ENCODE assay signal across 38 cellular contexts in genomic region chr11:106497321-106497720, GRCh38.
"Had no signal": no experiment of that assay in that cellular context is flagged by ENCODE, and none has a peak within 500 bp of the region (broad histone marks: within the 10 kb centered on the region; RNA-seq: fewer than 3 reads in every experiment).

No MANE protein-coding gene starts in this region.

- DNase-seq: activated B cell treated with CpG ODN at 0.5 μM for 24 hours; activated CD4-positive, alpha-beta memory T cell treated with anti-CD3 and anti-CD28 coated beads for 36 hours; activated CD4-positive, alpha-beta T cell treated with anti-CD3 and anti-CD28 coated beads for 4 hours; activated CD4-positive, alpha-beta T cell treated with anti-CD3 and anti-CD28 coated beads, Interleukin-2, amount 10 ng/mL, durations not matched to agents 24 days and 14 days; activated CD4-positive, alpha-beta T cell treated with anti-CD3 and anti-CD28 coated beads, Interleukin-2, amount 50 U/mL, for 1 hour; activated CD4-positive, alpha-beta T cell treated with anti-CD3 and anti-CD28 coated beads, Interleukin-2, amount 50 U/mL, for 4 hours; activated CD4-positive, CD25-positive, alpha-beta regulatory T cell treated with anti-CD3 and anti-CD28 coated beads, Interleukin-2, amount 50 U/mL, for 72 hours; activated CD8-positive, alpha-beta memory T cell treated with anti-CD3 and anti-CD28 coated beads, Interleukin-2, amount 50 U/mL, for 4 hours; activated CD8-positive, alpha-beta T cell treated with anti-CD3 and anti-CD28 coated beads for 36 hours; activated effector memory CD4-positive, alpha-beta T cell treated with anti-CD3 and anti-CD28 coated beads, Interleukin-2, amount 50 U/mL, for 16 hours; activated gamma-delta T cell treated with Interleukin-2 at 50 U/mL for 16 hours; activated naive CD4-positive, alpha-beta T cell; activated naive CD4-positive, alpha-beta T cell treated with anti-CD3 and anti-CD28 coated beads for 36 hours; activated naive CD4-positive, alpha-beta T cell treated with anti-CD3 and anti-CD28 coated beads, Interleukin-2, amount 50 U/mL, for 16 hours; activated naive CD8-positive, alpha-beta T cell treated with anti-CD3 and anti-CD28 coated beads for 36 hours; activated T-cell treated with anti-CD3 and anti-CD28 coated beads for 4 hours; activated T-cell treated with anti-CD3 and anti-CD28 coated beads, Interleukin-2, amount 50 U/mL, for 1 hour; activated T-cell treated with anti-CD3 and anti-CD28 coated beads, Interleukin-2, amount 50 U/mL, for 4 hours; activated T-cell treated with anti-CD3 and anti-CD28 coated beads, Interleukin-2, amount 50 U/mL, for 72 hours; adrenal gland; amniotic stem cell; aorta; body of pancreas; brain microvascular endothelial cell; caudate nucleus; T-cell; T-helper 2 cell; T-helper 9 cell had no signal

- H3K27me3 ChIP-seq: adrenal gland, body of pancreas, brain microvascular endothelial cell, breast epithelium had no signal

- H3K27me3 Mint-ChIP-seq: activated B cell treated with CpG ODN at 0.5 μM for 24 hours; activated CD4-positive, alpha-beta memory T cell treated with anti-CD3 and anti-CD28 coated beads for 36 hours; activated CD4-positive, alpha-beta T cell treated with anti-CD3 and anti-CD28 coated beads, Interleukin-2, amount 10 ng/mL, durations not matched to agents 24 days and 14 days; activated CD8-positive, alpha-beta T cell treated with anti-CD3 and anti-CD28 coated beads for 36 hours; activated naive CD8-positive, alpha-beta T cell treated with anti-CD3 and anti-CD28 coated beads for 36 hours; activated T-helper 17 cell treated with anti-CD3 and anti-CD28 coated beads, Interleukin-2, amount 50 U/mL, for 72 hours; central memory CD8-positive, alpha-beta T cell; T-cell had no signal

- H3K4me3 ChIP-seq: adrenal gland, body of pancreas, breast epithelium had no signal

- H3K27ac Mint-ChIP-seq: activated B cell treated with CpG ODN at 0.5 μM for 24 hours; activated CD4-positive, alpha-beta memory T cell treated with anti-CD3 and anti-CD28 coated beads for 36 hours; activated CD4-positive, alpha-beta T cell treated with anti-CD3 and anti-CD28 coated beads, Interleukin-2, amount 10 ng/mL, durations not matched to agents 24 days and 14 days; activated CD8-positive, alpha-beta T cell treated with anti-CD3 and anti-CD28 coated beads for 36 hours; activated naive CD4-positive, alpha-beta T cell treated with anti-CD3 and anti-CD28 coated beads for 36 hours; activated naive CD4-positive, alpha-beta T cell treated with anti-CD3 and anti-CD28 coated beads, Interleukin-2, amount 50 U/mL, for 72 hours; activated naive CD8-positive, alpha-beta T cell treated with anti-CD3 and anti-CD28 coated beads for 36 hours; activated T-cell treated with anti-CD3 and anti-CD28 coated beads, Interleukin-2, amount 50 U/mL, for 72 hours; activated T-helper 1 cell treated with anti-CD3 and anti-CD28 coated beads, Interleukin-12 subunit alpha, Interleukin-12 subunit beta, Interleukin-2, Interleukin-4 antibody, amounts not matched to agents 30 ng/mL and 10 ng/mL and 1 ng/mL, durations not matched to agents 14 hours and 24 hours and 36 hours; activated T-helper 17 cell treated with anti-CD3 and anti-CD28 coated beads, Interleukin-2, amount 50 U/mL, for 72 hours; T-cell; T-helper 1 cell treated with Interleukin-12 subunit alpha and Interleukin-12 subunit beta and Interleukin-4 antibody, amounts not matched to agents 30 μg/mL and 1 μg/mL, for 36 hours; T-helper 2 cell treated with Interferon-gamma antibody and Interleukin-4, amounts not matched to agents 5 μg/mL and 100 μg/mL, for 36 hours had no signal

- H3K4me1 ChIP-seq: adrenal gland, body of pancreas, breast epithelium had no signal

- H3K4me1 Mint-ChIP-seq: activated B cell treated with CpG ODN at 0.5 μM for 24 hours; activated CD4-positive, alpha-beta T cell treated with anti-CD3 and anti-CD28 coated beads, Interleukin-2, amount 10 ng/mL, durations not matched to agents 24 days and 14 days; activated naive CD8-positive, alpha-beta T cell treated with anti-CD3 and anti-CD28 coated beads for 36 hours; activated T-helper 17 cell treated with anti-CD3 and anti-CD28 coated beads, Interleukin-2, amount 50 U/mL, for 72 hours; central memory CD8-positive, alpha-beta T cell; T-cell had no signal

- ATAC-seq: activated CD8-positive, alpha-beta T cell treated with anti-CD3 and anti-CD28 coated beads for 36 hours; activated naive CD4-positive, alpha-beta T cell treated with anti-CD3 and anti-CD28 coated beads, Interleukin-2, amount 50 U/mL, for 72 hours; activated T-cell treated with anti-CD3 and anti-CD28 coated beads, Interleukin-2, amount 50 U/mL, for 4 hours; activated T-cell treated with anti-CD3 and anti-CD28 coated beads, Interleukin-2, amount 50 U/mL, for 72 hours; activated T-helper 17 cell treated with anti-CD3 and anti-CD28 coated beads, Interleukin-2, amount 50 U/mL, for 72 hours; body of pancreas; T-cell had no signal

- H3K9me3 ChIP-seq: adrenal gland, body of pancreas, breast epithelium had no signal

- H3K4me3 Mint-ChIP-seq: activated B cell treated with CpG ODN at 0.5 μM for 24 hours; activated CD4-positive, alpha-beta memory T cell treated with anti-CD3 and anti-CD28 coated beads for 36 hours; activated CD4-positive, alpha-beta T cell treated with anti-CD3 and anti-CD28 coated beads, Interleukin-2, amount 10 ng/mL, durations not matched to agents 24 days and 14 days; activated CD8-positive, alpha-beta T cell treated with anti-CD3 and anti-CD28 coated beads for 36 hours; activated naive CD4-positive, alpha-beta T cell treated with anti-CD3 and anti-CD28 coated beads for 36 hours; activated naive CD8-positive, alpha-beta T cell treated with anti-CD3 and anti-CD28 coated beads for 36 hours; activated T-cell treated with anti-CD3 and anti-CD28 coated beads, Interleukin-2, amount 50 U/mL, for 4 hours; activated T-cell treated with anti-CD3 and anti-CD28 coated beads, Interleukin-2, amount 50 U/mL, for 72 hours; activated T-helper 1 cell treated with anti-CD3 and anti-CD28 coated beads, Interleukin-12 subunit alpha, Interleukin-12 subunit beta, Interleukin-2, Interleukin-4 antibody, amounts not matched to agents 30 ng/mL and 10 ng/mL and 1 ng/mL, durations not matched to agents 14 hours and 24 hours and 36 hours; activated T-helper 17 cell treated with anti-CD3 and anti-CD28 coated beads, Interleukin-2, amount 50 U/mL, for 72 hours; central memory CD8-positive, alpha-beta T cell; T-cell; T-helper 1 cell treated with Interleukin-12 subunit alpha and Interleukin-12 subunit beta and Interleukin-4 antibody, amounts not matched to agents 30 μg/mL and 1 μg/mL, for 36 hours; T-helper 2 cell treated with Interferon-gamma antibody and Interleukin-4, amounts not matched to agents 5 μg/mL and 100 μg/mL, for 36 hours had no signal

- H3K9me3 Mint-ChIP-seq: activated CD4-positive, alpha-beta T cell treated with anti-CD3 and anti-CD28 coated beads, Interleukin-2, amount 10 ng/mL, durations not matched to agents 24 days and 14 days; activated CD8-positive, alpha-beta T cell treated with anti-CD3 and anti-CD28 coated beads for 36 hours; activated naive CD4-positive, alpha-beta T cell treated with anti-CD3 and anti-CD28 coated beads for 36 hours; activated T-helper 1 cell treated with anti-CD3 and anti-CD28 coated beads, Interleukin-12 subunit alpha, Interleukin-12 subunit beta, Interleukin-2, Interleukin-4 antibody, amounts not matched to agents 30 ng/mL and 10 ng/mL and 1 ng/mL, durations not matched to agents 14 hours and 24 hours and 36 hours; T-helper 1 cell treated with Interleukin-12 subunit alpha and Interleukin-12 subunit beta and Interleukin-4 antibody, amounts not matched to agents 30 μg/mL and 1 μg/mL, for 36 hours had no signal

- H3K36me3 ChIP-seq: adrenal gland, brain microvascular endothelial cell, breast epithelium had no signal

- FAIRE-seq: astrocyte, TTC549 had no signal

- H3K36me3 Mint-ChIP-seq: activated CD4-positive, alpha-beta memory T cell treated with anti-CD3 and anti-CD28 coated beads for 36 hours; activated naive CD4-positive, alpha-beta T cell treated with anti-CD3 and anti-CD28 coated beads, Interleukin-2, amount 50 U/mL, for 72 hours; activated naive CD8-positive, alpha-beta T cell treated with anti-CD3 and anti-CD28 coated beads for 36 hours; T-cell had no signal

- H3K27ac ChIP-seq: adrenal gland, body of pancreas, brain microvascular endothelial cell, breast epithelium, VCaP had no signal
